8 cellular contexts compared by ENCODE assay signal in the genomic region with DNA sequence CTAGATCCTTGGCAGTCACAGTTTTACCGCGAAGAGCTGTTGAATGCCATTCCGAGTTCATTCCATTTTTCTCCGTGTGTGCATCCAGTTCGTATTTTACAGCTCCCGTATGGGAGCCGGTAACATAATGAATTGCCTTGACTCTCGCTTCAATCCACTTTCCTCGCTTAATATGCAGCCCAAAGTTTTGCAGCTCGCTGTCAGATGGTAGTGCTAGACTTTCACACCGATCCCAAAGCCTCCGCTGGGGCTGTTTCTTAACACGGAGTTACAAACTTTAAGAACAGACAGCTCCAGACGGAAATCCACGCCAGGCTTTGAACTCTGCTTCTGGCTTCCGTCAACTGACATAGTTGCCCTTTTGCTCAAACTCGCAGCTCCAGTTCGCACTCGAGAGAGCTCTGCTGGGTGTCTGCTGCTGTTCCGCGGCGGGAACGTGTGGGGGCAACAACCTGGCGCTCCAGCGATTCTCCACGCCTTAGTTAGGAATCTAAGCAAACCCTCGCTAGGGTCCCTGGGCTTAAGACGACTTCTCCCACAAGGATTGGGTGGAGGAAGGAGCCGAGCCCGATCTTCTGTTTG. TPM values are rescaled to one million over a fixed set of nuclear protein-coding genes. Genes with fewer than 3 reads are reported as not detected.
DNase-seq lines count a peak whose midpoint lies in the region; ATAC-seq, FAIRE-seq and TF ChIP-seq lines count a peak whose summit lies in the region.

No MANE protein-coding gene starts in this region.

- H3K79me2 ChIP-seq in OCI-LY3 (ENCODE audit: low read length) (peaks cover 11% of the 10 kb centered on the region), endothelial cell of umbilical vein (ENCODE audit: control insufficient read depth, insufficient read depth, low read length) (peaks cover 11% of the 10 kb centered on the region)

- FAIRE-seq in endothelial cell of umbilical vein (lab: Jason Lieb, UNC) = no peak

- dilution Hi-C loops in endothelial cell of umbilical vein (cut with MboI; ENCODE audit: extremely low pct_ligation_motif_present, low sequenced_read_pairs) = no loop called here

- H3K4me1 ChIP-seq in HUES64 (ENCODE audit: insufficient read depth, low read length) (peaks cover 23% of the 10 kb centered on the region), OCI-LY3 (ENCODE audit: low read length) (peaks cover 27% of the 10 kb centered on the region), endothelial cell of umbilical vein (ENCODE audit: control insufficient read depth, extremely low read depth, insufficient read depth, low read length) (peaks cover 27% of the 10 kb centered on the region)

- H4K20me1 ChIP-seq in OCI-LY3 (ENCODE audit: insufficient read depth, low read length) = no peaks in the 10 kb centered on the region
- no peaks in the 10 kb centered on the region for H4K20me1 ChIP-seq in endothelial cell of umbilical vein (replicated peaks; ENCODE audit: control insufficient read depth, extremely low read depth, insufficient read depth, low read length)

- peak; percentile 59 for TF ChIP-seq POLR2A in endothelial cell of umbilical vein (IDR thresholded peaks at IDR 0.05; ENCODE audit: low read depth, low read length)

- intact Hi-C loops in endothelial cell of umbilical vein (cut with micrococcal nuclease) = loop anchor here (1.0 to 10.0 kb wide), 5 partner anchors 15 to 1862 kb away; partner anchors contain the start of gene TRNAU1AP

- CTCF ChIA-PET in endothelial cell of umbilical vein (lab: Charles Lee) = interaction anchor here (0.7 to 4.1 kb wide), 16 partner anchors 9 to 129 kb away, joined by 3 to 67 read pairs (median 4); partner anchors contain the start of gene PIGV

- under 1% methylated on average over 30 of the region's 30 CpGs for WGBS in HUES64

- H2AFZ ChIP-seq in OCI-LY3 (ENCODE audit: low read depth, low read length) (peak overlapping the region; percentile 77), endothelial cell of umbilical vein (ENCODE audit: low read depth, low read length) (peak overlapping the region; percentile 89)

- no peaks in the 10 kb centered on the region for H3K36me3 ChIP-seq in HUES64 (ENCODE audit: insufficient read depth, low read length)
- no peaks in the 10 kb centered on the region for H3K36me3 ChIP-seq in OCI-LY3 (replicated peaks; ENCODE audit: low read depth, low read length)
- H3K36me3 ChIP-seq in endothelial cell of umbilical vein (ENCODE audit: control insufficient read depth in 2 of 2, extremely low read depth in 1 of 2, insufficient read depth in 2 of 2, low read length in 2 of 2) = no peaks in the 10 kb centered on the region

- H3K4me2 ChIP-seq in OCI-LY3 (ENCODE audit: low read length) (peak overlapping the region; percentile 91), endothelial cell of umbilical vein (ENCODE audit: insufficient read depth, low read length) (peak overlapping the region; percentile 91)

- DNase-seq in activated T-cell treated with anti-CD3 and anti-CD28 coated beads for 1 hour (ENCODE audit: low read depth) = peak; percentile 67
- peak; percentile 92 for DNase-seq in endothelial cell of umbilical vein (ENCODE audit: low read depth, low spot score)
- peak; percentile 62 to 74 for DNase-seq in mesothelial cell of epicardium (ENCODE audit: low spot score in 2 of 2, unreplicated experiment in 2 of 2)
- peak; percentile 63 for DNase-seq in stimulated activated CD8-positive, alpha-beta memory T cell treated with anti-CD3 and anti-CD28 coated beads, Interleukin-15, amount 100 ng/mL, for 1 hour (ENCODE audit: low read depth)

- H3K9ac ChIP-seq in HUES64 (ENCODE audit: low read depth, low read length) (peak overlapping the region; percentile 81), OCI-LY3 (ENCODE audit: low read length) (peak overlapping the region; percentile 77), endothelial cell of umbilical vein (replicated peaks; ENCODE audit: extremely low read depth, insufficient read depth, low read length) (peak overlapping the region; percentile 75)

- peak; percentile 33; the same call in 1 of the 2 replicates for TF ChIP-seq CTCF in GM12874 (IDR thresholded peaks at IDR 0.05; ENCODE audit: insufficient read depth, low read depth, low read length)
- TF ChIP-seq CTCF in OCI-LY3 (IDR thresholded peaks at IDR 0.05; ENCODE audit: low read depth, low read length) = no peak; the same call in 1 of the 2 replicates
- no peak for TF ChIP-seq CTCF in endothelial cell of umbilical vein (IDR thresholded peaks at IDR 0.05; ENCODE audit: extremely low read depth in 1 of 2, insufficient read depth in 1 of 2, low read depth in 1 of 2, low read length in 2 of 2)
- no peak for TF ChIP-seq CTCF in mesothelial cell of epicardium (IDR thresholded peaks at IDR 0.05; ENCODE audit: unreplicated experiment)

- H3K27ac Mint-ChIP-seq in mesothelial cell of epicardium = peak overlapping the region; percentile 100

- no TSS peak for BruUV-seq in endothelial cell of umbilical vein (replicated peaks; lab: Mats Ljungman, UMichigan)

- H3K4me3 ChIP-seq in HUES64 (ENCODE audit: low read length) (peak overlapping the region; percentile 69), OCI-LY3 (ENCODE audit: low read length) (peak overlapping the region; percentile 87), endothelial cell of umbilical vein (replicated peaks in 1 of 3; ENCODE audit: insufficient read depth in 1 of 3, low read depth in 1 of 3, low read length in 3 of 3) (peak overlapping the region; percentile 38 to 73 (median 40))

- H3K9me1 ChIP-seq in endothelial cell of umbilical vein (replicated peaks; ENCODE audit: control insufficient read depth, extremely low read depth, insufficient read depth, low read length) = no peaks in the 10 kb centered on the region

- no peaks in the 10 kb centered on the region for H3K36me3 Mint-ChIP-seq in mesothelial cell of epicardium

- no peaks in the 10 kb centered on the region for H3K27me3 Mint-ChIP-seq in mesothelial cell of epicardium (ENCODE audit: low read depth)

- H3K27ac ChIP-seq in HUES64 (ENCODE audit: low read depth, low read length) = peak overlapping the region; percentile 94
- H3K27ac ChIP-seq in OCI-LY3 (ENCODE audit: low read length) = peak overlapping the region; percentile 77
- peak overlapping the region; percentile 67 for H3K27ac ChIP-seq in endothelial cell of umbilical vein (ENCODE audit: insufficient read depth, low read depth, low read length)

- peaks cover 46% of the 10 kb centered on the region for H3K4me1 Mint-ChIP-seq in mesothelial cell of epicardium

- POLR2A ChIA-PET in endothelial cell of umbilical vein (lab: Charles Lee) = interaction anchor here (0.6 to 1.9 kb wide), 6 partner anchors 31 to 128 kb away, joined by 4 to 6 read pairs (median 4); partner anchors contain the start of gene PIGV

- H3K27me3 ChIP-seq in HUES64 (ENCODE audit: insufficient read depth, low read length) (no peaks in the 10 kb centered on the region), OCI-LY3 (ENCODE audit: low read depth, low read length) (no peaks in the 10 kb centered on the region), endothelial cell of umbilical vein (ENCODE audit: control insufficient read depth in 2 of 2, insufficient read depth in 2 of 2, low read length in 2 of 2) (no peaks in the 10 kb centered on the region)

- H3K9me3 Mint-ChIP-seq in mesothelial cell of epicardium = no peaks in the 10 kb centered on the region

- peak overlapping the region; percentile 89 for H3K4me3 Mint-ChIP-seq in mesothelial cell of epicardium

- no peaks in the 10 kb centered on the region for H3K9me3 ChIP-seq in HUES64 (ENCODE audit: insufficient read depth, low read depth, low read length)
- no peaks in the 10 kb centered on the region for H3K9me3 ChIP-seq in OCI-LY3 (ENCODE audit: insufficient read depth, low read length)
- H3K9me3 ChIP-seq in endothelial cell of umbilical vein (replicated peaks; ENCODE audit: control insufficient read depth, insufficient read depth, low read length) = no peaks in the 10 kb centered on the region

- ATAC-seq in GM19035 (IDR thresholded peaks at IDR 0.05; ENCODE audit: unreplicated experiment) = no peak

TF ChIP-seq in endothelial cell of umbilical vein, 7 proteins besides CTCF, POLR2A, EP300 and RAD21:
- peak; percentile 59 for TF ChIP-seq POLR2AphosphoS5 (IDR thresholded peaks at IDR 0.05; ENCODE audit: insufficient read depth, low read depth, low read length)
- TF ChIP-seq MYC (IDR thresholded peaks at IDR 0.05; ENCODE audit: low read depth, low read length) = no peak

RNA-seq across cellular contexts. Expression of gene ARID1A, which starts 3.5 kb away (rescaled TPM):
- 57.4 TPM for polyA plus RNA-seq in HUES64 (2013, experiment 1 of 2)
- 60.9 TPM for polyA plus RNA-seq in HUES64 (2013, experiment 2 of 2)
- total RNA-seq in endothelial cell of umbilical vein = 67.0 and 77.2 TPM in 2 replicates
- 36.9 and 39.0 TPM in 2 replicates for polyA plus RNA-seq in endothelial cell of umbilical vein
- polyA plus RNA-seq in endothelial cell of umbilical vein (2011; cell fraction: cytosol; rRNA removed) = 33.9 and 37.5 TPM in 2 replicates
- polyA plus RNA-seq in endothelial cell of umbilical vein (2011; cell fraction: nucleus; rRNA removed) = 69.0 and 81.0 TPM in 2 replicates
- polyA plus RNA-seq in endothelial cell of umbilical vein (2012) = 30.6 and 34.7 TPM in 2 replicates
- 57.2 and 66.1 TPM in 2 replicates for polyA minus RNA-seq in endothelial cell of umbilical vein
- 22.1 TPM for polyA minus RNA-seq in endothelial cell of umbilical vein (2011; cell fraction: cytosol; rRNA and poly(A)+ RNA removed)
- 54.8 and 54.9 TPM in 2 replicates for polyA minus RNA-seq in endothelial cell of umbilical vein (2011; cell fraction: nucleus; rRNA and poly(A)+ RNA removed)
- 144 to 160 TPM (median 149 TPM) in 3 replicates for total RNA-seq in mesothelial cell of epicardium
